7 cellular contexts compared by ENCODE assay signal in the genomic region with DNA sequence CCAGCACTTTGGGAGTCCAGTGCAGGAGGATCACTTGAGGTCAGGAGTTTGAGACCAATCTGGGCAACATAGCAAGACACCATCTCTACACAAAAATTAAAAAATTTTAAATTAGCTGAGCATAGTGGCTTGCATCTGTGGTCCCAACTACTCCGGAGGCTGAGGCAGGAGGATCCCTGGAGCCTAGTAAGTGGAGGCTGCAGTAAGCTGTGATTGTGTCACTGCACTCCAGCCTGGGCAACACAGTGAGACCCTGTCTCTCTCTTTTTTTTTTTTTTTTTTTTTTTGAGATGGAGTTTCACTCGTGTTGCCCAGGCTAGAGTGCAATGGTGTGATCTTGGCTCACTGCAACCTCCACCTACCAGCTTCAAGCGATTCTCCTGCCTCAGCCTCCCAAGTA. TPM values are rescaled to one million over a fixed set of nuclear protein-coding genes. Genes with fewer than 3 reads are reported as not detected.
DNase-seq lines count a peak whose midpoint lies in the region; ATAC-seq, FAIRE-seq and TF ChIP-seq lines count a peak whose summit lies in the region.
"Not testable (repeated sequence)": the region's sequence is repeated elsewhere in the genome, so short reads cannot be mapped to it uniquely, and the experiment has no call there.

No MANE protein-coding gene starts in this region.

- H3K9me3 ChIP-seq in Panc1 (ENCODE audit: control insufficient read depth, insufficient read depth, low read depth, low read length); K562 (replicated peaks; ENCODE audit: control insufficient read depth, insufficient read depth, low read depth, low read length); HepG2 (ENCODE audit: low read length): not testable (repeated sequence)

- not testable (repeated sequence) for BruUV-seq in Panc1 (replicated peaks; lab: Mats Ljungman, UMichigan); K562 (replicated peaks; lab: Mats Ljungman, UMichigan); HepG2 (replicated peaks; lab: Mats Ljungman, UMichigan)

- not testable (repeated sequence) for TF ChIP-seq CTCF in Panc1 (IDR thresholded peaks at IDR 0.05); WTC11 (IDR thresholded peaks at IDR 0.05); K562 (IDR thresholded peaks at IDR 0.05 in 2 of 3, conservative IDR thresholded peaks at IDR 0.05 in 1 of 3; ENCODE audit: insufficient read depth in 2 of 3, low read depth in 1 of 3, low read length in 3 of 3); HepG2 (CRISPR knock-in tag; IDR thresholded peaks at IDR 0.05)

- not testable (repeated sequence) for ATAC-seq in Panc1; WTC11; activated naive CD8-positive, alpha-beta T cell treated with anti-CD3 and anti-CD28 coated beads, Interleukin-2, amount 50 U/mL, for 24 hours; K562; HepG2; stimulated activated effector memory CD8-positive, alpha-beta T cell treated with anti-CD3 and anti-CD28 coated beads, Interleukin-12 subunit alpha, Interleukin-12 subunit beta, amount 100 ng/mL, for 72 hours

- not testable (repeated sequence) for H3K4me3 ChIP-seq in Panc1 (ENCODE audit: low read depth in 2 of 2, low read length in 2 of 2); K562; HepG2 (replicated peaks in 1 of 3; ENCODE audit: insufficient read depth in 1 of 3, low read depth in 2 of 3, low read length in 3 of 3)

- not testable (repeated sequence) for H3K4me3 Mint-ChIP-seq in WTC11; activated naive CD4-positive, alpha-beta T cell treated with anti-CD3 and anti-CD28 coated beads, Interleukin-2, amount 50 U/mL, for 24 hours; activated naive CD8-positive, alpha-beta T cell treated with anti-CD3 and anti-CD28 coated beads, Interleukin-2, amount 50 U/mL, for 24 hours; stimulated activated effector memory CD8-positive, alpha-beta T cell treated with anti-CD3 and anti-CD28 coated beads, Interleukin-12 subunit alpha, Interleukin-12 subunit beta, amount 100 ng/mL, for 72 hours

- intact Hi-C loops in Panc1 (cut with micrococcal nuclease; ENCODE audit: unreplicated experiment); K562 (cut with micrococcal nuclease): not testable (repeated sequence)
- intact Hi-C loops in HepG2 (cut with micrococcal nuclease; ENCODE audit: unreplicated experiment) = loop anchor here (5.0 kb wide), 1 partner anchor 47 kb away; the partner anchor contains the start of gene HAPSTR1

- H3K9me1 ChIP-seq in K562 (ENCODE audit: control insufficient read depth, insufficient read depth, low read length) = not testable (repeated sequence)

- not testable (repeated sequence) for TF ChIP-seq EP300 in K562 (IDR thresholded peaks at IDR 0.05; ENCODE audit: low read length); HepG2 (IDR thresholded peaks at IDR 0.05; ENCODE audit: low read depth in 2 of 2, low read length in 2 of 2); HepG2 (CRISPR knock-in tag; IDR thresholded peaks at IDR 0.05; ENCODE audit: borderline replicate concordance)

- H3K36me3 Mint-ChIP-seq in WTC11; activated naive CD4-positive, alpha-beta T cell treated with anti-CD3 and anti-CD28 coated beads, Interleukin-2, amount 50 U/mL, for 24 hours; activated naive CD8-positive, alpha-beta T cell treated with anti-CD3 and anti-CD28 coated beads, Interleukin-2, amount 50 U/mL, for 24 hours (ENCODE audit: low read depth); stimulated activated effector memory CD8-positive, alpha-beta T cell treated with anti-CD3 and anti-CD28 coated beads, Interleukin-12 subunit alpha, Interleukin-12 subunit beta, amount 100 ng/mL, for 72 hours: not testable (repeated sequence)

- in situ Hi-C loops in Panc1 (cut with HindIII; ENCODE audit: low pct_unique_long_range_greater_than_20kb, low sequenced_read_pairs); K562 (cut with MboI); HepG2 (cut with HindIII; ENCODE audit: extremely low pct_ligation_motif_present, low pct_unique_long_range_greater_than_20kb): not testable (repeated sequence)

- not testable (repeated sequence) for H3K9ac ChIP-seq in K562 (ENCODE audit: insufficient read depth in 1 of 2, low read depth in 2 of 2, low read length in 2 of 2); HepG2 (ENCODE audit: insufficient read depth, low read depth, low read length)

- not testable (repeated sequence) for TF ChIP-seq RAD21 in K562 (CRISPR knock-in tag; conservative IDR thresholded peaks at IDR 0.05 in 1 of 2, IDR thresholded peaks at IDR 0.05 in 1 of 2); HepG2 (CRISPR knock-in tag; IDR thresholded peaks at IDR 0.05)

- not testable (repeated sequence) for H3K27me3 ChIP-seq in Panc1 (ENCODE audit: control insufficient read depth, insufficient read depth, low read length); K562 (ENCODE audit: control insufficient read depth in 2 of 2, insufficient read depth in 2 of 2, low read length in 2 of 2); HepG2 (ENCODE audit: control insufficient read depth in 1 of 2, insufficient read depth in 2 of 2, low read length in 2 of 2)

- not testable (repeated sequence) for H3K36me3 ChIP-seq in Panc1 (ENCODE audit: control insufficient read depth, insufficient read depth, low read length); K562 (ENCODE audit: control insufficient read depth, insufficient read depth, low read length); HepG2 (replicated peaks in 1 of 2; ENCODE audit: control insufficient read depth in 1 of 2, insufficient read depth in 2 of 2, low read length in 2 of 2)

- not testable (repeated sequence) for TF ChIP-seq POLR2A in K562 (conservative IDR thresholded peaks at IDR 0.05); HepG2 (IDR thresholded peaks at IDR 0.05; ENCODE audit: insufficient read depth in 1 of 2, low read depth in 2 of 2, low read length in 2 of 2)

- H4K20me1 ChIP-seq in K562 (replicated peaks; ENCODE audit: control insufficient read depth, insufficient read depth, low read length); HepG2 (ENCODE audit: insufficient read depth, low read length): not testable (repeated sequence)

- peaks cover 20% of the 10 kb centered on the region for H3K9me3 Mint-ChIP-seq in WTC11
- peaks cover 13% of the 10 kb centered on the region for H3K9me3 Mint-ChIP-seq in activated naive CD4-positive, alpha-beta T cell treated with anti-CD3 and anti-CD28 coated beads, Interleukin-2, amount 50 U/mL, for 24 hours
- peaks cover 12% of the 10 kb centered on the region for H3K9me3 Mint-ChIP-seq in activated naive CD8-positive, alpha-beta T cell treated with anti-CD3 and anti-CD28 coated beads, Interleukin-2, amount 50 U/mL, for 24 hours
- not testable (repeated sequence) for H3K9me3 Mint-ChIP-seq in stimulated activated effector memory CD8-positive, alpha-beta T cell treated with anti-CD3 and anti-CD28 coated beads, Interleukin-12 subunit alpha, Interleukin-12 subunit beta, amount 100 ng/mL, for 72 hours

- H3K27me3 Mint-ChIP-seq in WTC11 (ENCODE audit: low read depth); activated naive CD4-positive, alpha-beta T cell treated with anti-CD3 and anti-CD28 coated beads, Interleukin-2, amount 50 U/mL, for 24 hours; activated naive CD8-positive, alpha-beta T cell treated with anti-CD3 and anti-CD28 coated beads, Interleukin-2, amount 50 U/mL, for 24 hours: not testable (repeated sequence)

- POLR2A ChIA-PET in Panc1 (lab: Charles Lee) = interaction anchor here (0.6 kb wide), 1 partner anchor 46 kb away, joined by 3 read pairs; the partner anchor contains the start of gene HAPSTR1
- POLR2A ChIA-PET in WTC11 (lab: Charles Lee) = not testable (repeated sequence)
- POLR2A ChIA-PET in K562 (lab: Yijun Ruan, JAX) = interaction anchor here (1.0 to 1.3 kb wide), 2 partner anchors 48 to 66 kb away, joined by 3 read pairs; no protein-coding TSS in a partner anchor
- POLR2A ChIA-PET in HepG2 (lab: Yijun Ruan, JAX) = interaction anchor here (3.2 kb wide), 1 partner anchor 46 kb away, joined by 28 read pairs; the partner anchor contains the start of gene HAPSTR1

- not testable (repeated sequence) for H3K79me2 ChIP-seq in K562 (ENCODE audit: control insufficient read depth, insufficient read depth, low read length); HepG2 (ENCODE audit: insufficient read depth, low read length)

- H3K4me1 ChIP-seq in Panc1 (ENCODE audit: control insufficient read depth, insufficient read depth, low read length) (peaks cover 35% of the 10 kb centered on the region), K562 (replicated peaks in 1 of 2; ENCODE audit: control insufficient read depth in 2 of 2, insufficient read depth in 2 of 2, low read length in 2 of 2) (peaks cover 11 to 21% of the 10 kb centered on the region in 2 experiments; a peak in 3 of 5 replicates), HepG2 (ENCODE audit: insufficient read depth, low read length) (peaks cover 33% of the 10 kb centered on the region)

- DNase-seq in Panc1 (ENCODE audit: low read depth, low spot score); WTC11 (ENCODE audit: low spot score); activated naive CD8-positive, alpha-beta T cell treated with anti-CD3 and anti-CD28 coated beads, Interleukin-2, amount 50 U/mL, for 24 hours; K562 (ENCODE audit: extremely low read depth in 1 of 4, low spot score in 3 of 4); HepG2 (ENCODE audit: low spot score); stimulated activated effector memory CD8-positive, alpha-beta T cell treated with anti-CD3 and anti-CD28 coated beads, Interleukin-12 subunit alpha, Interleukin-12 subunit beta, amount 100 ng/mL, for 72 hours (ENCODE audit: low spot score in 2 of 2): not testable (repeated sequence)

- CTCF ChIA-PET in Panc1 (lab: Charles Lee); HepG2 (lab: Yijun Ruan, JAX; ENCODE audit: low intra/inter-chr PET ratio, low total read pairs): not testable (repeated sequence)
- CTCF ChIA-PET in WTC11 (lab: Charles Lee) (interaction anchor here (0.7 to 2.2 kb wide), 3 partner anchors 10 to 17 kb away, joined by 3 to 7 read pairs (median 6); no protein-coding TSS in a partner anchor), K562 (lab: Yijun Ruan, JAX; ENCODE audit: low intra/inter-chr PET ratio) (interaction anchor here (0.6 kb wide), 1 partner anchor 1865 kb away, joined by 6 read pairs; no protein-coding TSS in a partner anchor)

- H2AFZ ChIP-seq in K562 (ENCODE audit: low read depth, low read length); HepG2 (ENCODE audit: low read length): not testable (repeated sequence)

- H3K27ac Mint-ChIP-seq in WTC11 = not testable (repeated sequence)
- H3K27ac Mint-ChIP-seq in activated naive CD4-positive, alpha-beta T cell treated with anti-CD3 and anti-CD28 coated beads, Interleukin-2, amount 50 U/mL, for 24 hours = peak overlapping the region; percentile 88
- H3K27ac Mint-ChIP-seq in activated naive CD8-positive, alpha-beta T cell treated with anti-CD3 and anti-CD28 coated beads, Interleukin-2, amount 50 U/mL, for 24 hours = peak overlapping the region; percentile 71
- H3K27ac Mint-ChIP-seq in stimulated activated effector memory CD8-positive, alpha-beta T cell treated with anti-CD3 and anti-CD28 coated beads, Interleukin-12 subunit alpha, Interleukin-12 subunit beta, amount 100 ng/mL, for 72 hours = peak overlapping the region; percentile 30

- peak overlapping the region; percentile 31; the same call in 1 of the 2 replicates for H3K27ac ChIP-seq in Panc1 (ENCODE audit: low read length)
- not testable (repeated sequence) for H3K27ac ChIP-seq in K562 (ENCODE audit: extremely low read depth, low read depth, low read length); HepG2 (ENCODE audit: extremely low read length, insufficient read depth, low read length)

- 21% methylated on average over 2 of the region's 3 CpGs for WGBS in K562 (ENCODE audit: insufficient coverage, low coverage, missing lambda C conversion rate)
- 49% methylated on average over 3 of the region's 3 CpGs for WGBS in HepG2 (ENCODE audit: low lambda C conversion rate)

- peaks cover 16% of the 10 kb centered on the region for H3K4me1 Mint-ChIP-seq in WTC11
- peaks cover 31% of the 10 kb centered on the region for H3K4me1 Mint-ChIP-seq in activated naive CD4-positive, alpha-beta T cell treated with anti-CD3 and anti-CD28 coated beads, Interleukin-2, amount 50 U/mL, for 24 hours
- peaks cover 40% of the 10 kb centered on the region for H3K4me1 Mint-ChIP-seq in activated naive CD8-positive, alpha-beta T cell treated with anti-CD3 and anti-CD28 coated beads, Interleukin-2, amount 50 U/mL, for 24 hours
- peaks cover 28% of the 10 kb centered on the region for H3K4me1 Mint-ChIP-seq in stimulated activated effector memory CD8-positive, alpha-beta T cell treated with anti-CD3 and anti-CD28 coated beads, Interleukin-12 subunit alpha, Interleukin-12 subunit beta, amount 100 ng/mL, for 72 hours

- FAIRE-seq in K562 (lab: Jason Lieb, UNC); HepG2 (lab: Jason Lieb, UNC): not testable (repeated sequence)

- not testable (repeated sequence) for H3K4me2 ChIP-seq in K562 (ENCODE audit: insufficient read depth, low read length); HepG2 (ENCODE audit: low read depth, low read length)

RNA-seq across cellular contexts. Expression of gene HAPSTR1, which starts 45.9 kb away (rescaled TPM):
- 49.9 TPM for total RNA-seq in Panc1 (2021; ENCODE audit: unreplicated experiment)
- polyA plus RNA-seq in Panc1 (2012; ENCODE audit: insufficient read length) = 15.7 TPM
- total RNA-seq in WTC11 (2021) = 54.3 to 59.1 TPM (median 56.4 TPM) in 3 replicates
- total RNA-seq in K562 (2011; cell fraction: chromatin; rRNA removed; ENCODE audit: low replicate concordance) = 41.9 and 121 TPM in 2 replicates
- total RNA-seq in K562 (2011; cell fraction: nucleolus; rRNA removed) = 24.8 and 28.7 TPM in 2 replicates
- 80.9 and 151 TPM in 2 replicates for total RNA-seq in K562 (2011; cell fraction: nucleoplasm; rRNA removed)
- total RNA-seq in K562 (2014; rRNA removed) = 40.9 and 43.4 TPM in 2 replicates
- 56.1 and 69.9 TPM in 2 replicates for total RNA-seq in K562 (2014; rRNA removed; fragmentation: Illumina TruSeq; extraction: Trizol)
- 38.3 and 40.2 TPM in 2 replicates for total RNA-seq in K562 (2015; rRNA removed; fragmentation: Illumina TruSeq; extraction: Trizol)
- 53.8 and 67.9 TPM in 2 replicates for total RNA-seq in K562 (2021)
- polyA plus RNA-seq in K562 (2011; rRNA removed) = 28.2 and 36.5 TPM in 2 replicates
- 9.7 and 16.7 TPM in 2 replicates for polyA plus RNA-seq in K562 (2011; cell fraction: cytosol; rRNA removed)
- 23.1 and 24.2 TPM in 2 replicates for polyA plus RNA-seq in K562 (2011; cell fraction: nucleus; rRNA removed)
- 17.2 and 18.7 TPM in 2 replicates for polyA plus RNA-seq in K562 (2012)
- polyA plus RNA-seq in K562 (2014; fragmentation: Illumina TruSeq; extraction: Trizol) = 27.7 and 30.7 TPM in 2 replicates
- polyA plus RNA-seq in K562 (2014; fragmentation: Nextera tagmentation; extraction: Ambion mirVana) = 10 to 100 TPM; 10.8 to 17.4 TPM
- 25.3 and 30.4 TPM in 2 replicates for polyA plus RNA-seq in K562 (2014; rRNA removed)
- 73.0 and 82.3 TPM in 2 replicates for polyA minus RNA-seq in K562 (2011; rRNA and poly(A)+ RNA removed)
- polyA minus RNA-seq in K562 (2011; cell fraction: cytosol; rRNA and poly(A)+ RNA removed) = 24.2 and 35.8 TPM in 2 replicates
- 17.8 and 27.5 TPM in 2 replicates for polyA minus RNA-seq in K562 (2011; cell fraction: nucleus; rRNA and poly(A)+ RNA removed)
- total RNA-seq in HepG2 (2016; rRNA removed; fragmentation: Illumina TruSeq; extraction: Trizol) = 83.2 and 98.4 TPM in 2 replicates
- total RNA-seq in HepG2 (2016; cell fraction: cytosol; rRNA removed; fragmentation: Illumina TruSeq; extraction: Trizol; ENCODE audit: low read depth) = 7.8 and 8.2 TPM in 2 replicates
- 84.4 and 87.6 TPM in 2 replicates for total RNA-seq in HepG2 (2016; cell fraction: insoluble cytoplasmic fraction; rRNA removed; fragmentation: Illumina TruSeq; extraction: Trizol)
- 37.9 and 42.3 TPM in 2 replicates for total RNA-seq in HepG2 (2016; cell fraction: membrane; rRNA removed; fragmentation: Illumina TruSeq; extraction: Trizol)
- total RNA-seq in HepG2 (2016; cell fraction: nucleus; rRNA removed; fragmentation: Illumina TruSeq; extraction: Trizol) = 61.0 and 71.2 TPM in 2 replicates
- polyA plus RNA-seq in HepG2 (2011; rRNA removed) = 23.6 and 25.2 TPM in 2 replicates
- polyA plus RNA-seq in HepG2 (2011; cell fraction: cytosol; rRNA removed) = 10.9 and 17.5 TPM in 2 replicates
- 18.7 and 24.1 TPM in 2 replicates for polyA plus RNA-seq in HepG2 (2011; cell fraction: nucleus; rRNA removed)
- 23.7 and 25.0 TPM in 2 replicates for polyA plus RNA-seq in HepG2 (2012)
- polyA plus RNA-seq in HepG2 (2016; cell fraction: cytosol; fragmentation: Illumina TruSeq; extraction: Trizol; ENCODE audit: low read depth) = 2.8 and 3.6 TPM in 2 replicates
- polyA plus RNA-seq in HepG2 (2016; cell fraction: insoluble cytoplasmic fraction; fragmentation: Illumina TruSeq; extraction: Trizol; ENCODE audit: low read depth) = 37.1 and 37.6 TPM in 2 replicates
- polyA plus RNA-seq in HepG2 (2016; cell fraction: membrane; fragmentation: Illumina TruSeq; extraction: Trizol; ENCODE audit: low read depth) = 13.0 and 13.5 TPM in 2 replicates
- polyA plus RNA-seq in HepG2 (2016; cell fraction: nucleus; fragmentation: Illumina TruSeq; extraction: Trizol; ENCODE audit: insufficient read depth, low read depth) = 44.6 and 47.8 TPM in 2 replicates
- polyA minus RNA-seq in HepG2 (2011; rRNA and poly(A)+ RNA removed; ENCODE audit: low replicate concordance) = 32.6 and 37.5 TPM in 2 replicates
- 34.0 and 41.8 TPM in 2 replicates for polyA minus RNA-seq in HepG2 (2011; cell fraction: cytosol; rRNA and poly(A)+ RNA removed)
- 81.2 and 89.8 TPM in 2 replicates for polyA minus RNA-seq in HepG2 (2011; cell fraction: nucleus; rRNA and poly(A)+ RNA removed)
